Comparison of ENCODE assay signal across 9 cellular contexts in the genomic region with DNA sequence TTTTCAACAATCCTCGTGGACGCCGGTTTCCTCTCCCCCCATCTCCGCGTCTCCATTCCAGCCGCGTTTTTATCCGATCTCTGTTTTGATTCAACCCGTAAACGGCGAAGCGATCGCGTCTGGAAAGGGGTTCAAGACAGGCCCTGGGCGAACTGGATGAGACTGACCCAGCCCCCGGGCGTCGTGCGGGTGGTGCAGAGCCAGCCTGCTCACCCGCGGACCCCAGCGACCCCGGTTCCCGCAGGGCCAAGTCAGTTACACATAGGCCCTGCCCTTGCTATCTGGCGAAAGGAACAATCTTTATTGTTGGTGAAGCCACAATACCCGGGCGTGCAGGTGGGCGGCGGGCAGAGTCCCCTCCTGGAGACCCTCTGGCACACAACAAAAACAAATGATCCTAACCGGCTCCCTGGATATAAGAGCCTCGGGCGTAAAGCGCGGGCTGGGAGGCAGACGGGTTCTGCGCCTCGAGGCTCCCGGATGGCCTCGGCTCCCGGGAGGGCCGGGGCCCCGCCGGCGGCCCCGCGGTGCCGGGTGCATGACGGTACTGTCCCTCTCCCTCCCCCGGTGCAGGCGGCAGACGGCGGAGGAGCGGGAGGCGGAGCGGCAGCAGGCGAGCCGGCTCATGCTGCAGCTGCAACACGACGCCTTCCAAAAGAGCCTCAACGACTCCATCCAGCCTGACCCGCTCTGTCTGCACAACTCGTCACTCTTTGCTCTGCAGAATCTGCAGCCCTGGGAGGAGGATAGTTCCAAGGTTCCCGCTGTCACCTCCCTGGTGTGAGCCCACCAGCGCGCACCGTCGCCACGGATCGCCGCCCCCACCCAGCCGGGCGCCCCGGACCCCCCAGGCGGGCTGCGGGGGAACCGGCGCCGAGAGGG. TPM values are rescaled to one million over a fixed set of nuclear protein-coding genes. Genes with fewer than 3 reads are reported as not detected.
DNase-seq lines count a peak whose midpoint lies in the region; ATAC-seq and TF ChIP-seq lines count a peak whose summit lies in the region.
"Had no signal": no experiment of that assay in that cellular context is flagged by ENCODE, and none has a peak within 500 bp of the region (broad histone marks: within the 10 kb centered on the region; RNA-seq: fewer than 3 reads in every experiment).

No MANE protein-coding gene starts in this region.

- H3K4me3 ChIP-seq in ACC112 (ENCODE audit: low read depth, low read length) (peak overlapping the region; percentile 31; the same call in 1 of the 2 replicates), left lung (no peak overlapping the region)

- intact Hi-C loops in left lung (cut with DNase I), result no loop called here

- no peaks in the 10 kb centered on the region for H3K9me3 Mint-ChIP-seq in activated T-helper 17 cell treated with anti-CD3 and anti-CD28 coated beads, Interleukin-2, amount 50 U/mL, for 72 hours

- peaks cover 45% of the 10 kb centered on the region for H3K27me3 Mint-ChIP-seq in activated T-helper 17 cell treated with anti-CD3 and anti-CD28 coated beads, Interleukin-2, amount 50 U/mL, for 72 hours

- H3K9me3 ChIP-seq in left lung, result no peaks in the 10 kb centered on the region

- H3K27ac ChIP-seq in ACC112 (ENCODE audit: low read depth, low read length) (no peak overlapping the region), left lung (no peak overlapping the region)

- H3K27me3 ChIP-seq in ACC112 (ENCODE audit: insufficient read depth, low read length), result peaks cover 97% of the 10 kb centered on the region
- H3K27me3 ChIP-seq in left lung, result peaks cover 98 to 100% of the 10 kb centered on the region in 2 donors

- no peak for ATAC-seq in activated T-helper 17 cell treated with anti-CD3 and anti-CD28 coated beads, Interleukin-2, amount 50 U/mL, for 72 hours (replicated peaks)
- ATAC-seq in left lung (peak; percentile 39), GM19463 (IDR thresholded peaks at IDR 0.05; ENCODE audit: unreplicated experiment) (no peak), HG03469 (IDR thresholded peaks at IDR 0.05; ENCODE audit: unreplicated experiment) (no peak)

- no peaks in the 10 kb centered on the region for H3K79me2 ChIP-seq in ACC112 (ENCODE audit: control insufficient read depth, insufficient read depth, low read length, unreplicated experiment)

- no peaks in the 10 kb centered on the region for H3K36me3 ChIP-seq in ACC112 (ENCODE audit: insufficient read depth, low read length)
- no peaks in the 10 kb centered on the region for H3K36me3 ChIP-seq in left lung

- peaks cover 7% of the 10 kb centered on the region for H3K36me3 Mint-ChIP-seq in activated T-helper 17 cell treated with anti-CD3 and anti-CD28 coated beads, Interleukin-2, amount 50 U/mL, for 72 hours (ENCODE audit: low read depth)

- H3K4me3 Mint-ChIP-seq in activated T-helper 17 cell treated with anti-CD3 and anti-CD28 coated beads, Interleukin-2, amount 50 U/mL, for 72 hours, result peak overlapping the region; percentile 32

- no peak overlapping the region for H3K27ac Mint-ChIP-seq in activated T-helper 17 cell treated with anti-CD3 and anti-CD28 coated beads, Interleukin-2, amount 50 U/mL, for 72 hours

- H3K4me1 Mint-ChIP-seq in activated T-helper 17 cell treated with anti-CD3 and anti-CD28 coated beads, Interleukin-2, amount 50 U/mL, for 72 hours, result peaks cover 15% of the 10 kb centered on the region

- H3K4me1 ChIP-seq in ACC112 (ENCODE audit: control insufficient read depth, insufficient read depth, low read length, unreplicated experiment) (peaks cover 3% of the 10 kb centered on the region), left lung (peaks cover 18 to 61% of the 10 kb centered on the region in 2 donors)

- TF ChIP-seq CTCF in left lung (IDR thresholded peaks at IDR 0.05), result no peak

- DNase-seq in GM03348 (ENCODE audit: low spot score) (peak; percentile 67), left lung (no peak), D341Med (ENCODE audit: low spot score) (no peak), HK-2 (ENCODE audit: unreplicated experiment) (no peak)

- H2AFZ ChIP-seq in ACC112 (ENCODE audit: low read length, unreplicated experiment), result no peak overlapping the region

RNA-seq across cellular contexts. Expression of gene TLX3, which starts 2.0 kb away (rescaled TPM):
- total RNA-seq in activated T-helper 17 cell treated with anti-CD3 and anti-CD28 coated beads, Interleukin-2, amount 50 U/mL, for 72 hours, result not detected
- total RNA-seq in left lung, result not detected
- total RNA-seq: epithelial cell of proximal tubule had no signal
